In genomic region chr11:27506200-27507182, GRCh38 we compare ENCODE assay signal across 1 cellular context.
TF ChIP-seq lines count a peak whose summit lies in the region.

Gene LIN7C (minus strand): TSS chr11:27506769. CDS start chr11:27506752, 17 bp downstream.

TF ChIP-seq in GM12878, 131 proteins besides CTCF, POLR2A, EP300 and RAD21 (continued from another document and continues in another):
- TF ChIP-seq ZNF217 (IDR thresholded peaks at IDR 0.05) (no peak), SMC3 (IDR thresholded peaks at IDR 0.05; ENCODE audit: borderline replicate concordance, low read length) (no peak), KLF5 (IDR thresholded peaks at IDR 0.05; ENCODE audit: partially characterized antibody) (no peak), NR2C1 (IDR thresholded peaks at IDR 0.05) (peak; percentile 73), ZBED1 (IDR thresholded peaks at IDR 0.05; ENCODE audit: borderline replicate concordance) (peak; percentile 94), NFXL1 (IDR thresholded peaks at IDR 0.05; ENCODE audit: borderline replicate concordance) (no peak), ZBTB4 (CRISPR knock-in tag; IDR thresholded peaks at IDR 0.05) (no peak), ATF7 (IDR thresholded peaks at IDR 0.05; ENCODE audit: low read depth) (peak; percentile 64), DPF2 (IDR thresholded peaks at IDR 0.05) (peak; percentile 52; the same call in 1 of the 2 replicates), IRF3 (IDR thresholded peaks at IDR 0.05) (no peak), TCF12 (IDR thresholded peaks at IDR 0.05; ENCODE audit: low read depth, low read length) (peak; percentile 54; the same call in 1 of the 2 replicates), YBX1 (IDR thresholded peaks at IDR 0.05) (no peak), NFYA (IDR thresholded peaks at IDR 0.05; ENCODE audit: borderline replicate concordance, low read depth, low read length) (no peak), E2F8 (IDR thresholded peaks at IDR 0.05; ENCODE audit: low read depth, partially characterized antibody) (no peak), SPI1 (IDR thresholded peaks at IDR 0.05; ENCODE audit: borderline replicate concordance, insufficient read depth, low read depth, low read length) (no peak), ZNF384 (IDR thresholded peaks at IDR 0.05; ENCODE audit: borderline replicate concordance, low read depth, low read length) (no peak), GATAD2B (conservative IDR thresholded peaks at IDR 0.05; ENCODE audit: low read depth) (no peak; the same call in none of the 2 replicates), TCF3 (IDR thresholded peaks at IDR 0.05; ENCODE audit: borderline replicate concordance, insufficient read depth, low read depth, low read length) (0 out of 2 replicates have a peak, but pooled peaks have one; percentile 44), MTA2 (IDR thresholded peaks at IDR 0.05; ENCODE audit: low read depth) (peak; percentile 52; the same call in 1 of the 2 replicates), SREBF1 (IDR thresholded peaks at IDR 0.05; ENCODE audit: low read length) (no peak), PAX5 (IDR thresholded peaks at IDR 0.05; ENCODE audit: borderline replicate concordance, low read depth, low read length) (no peak), NR2C2 (IDR thresholded peaks at IDR 0.05; ENCODE audit: borderline replicate concordance, control insufficient read depth, insufficient read length, low read depth) (no peak), FOXM1 (IDR thresholded peaks at IDR 0.05; ENCODE audit: low read depth, low read length) (no peak; the same call in 1 of the 2 replicates), MLLT1 (IDR thresholded peaks at IDR 0.05) (no peak), RAD51 (IDR thresholded peaks at IDR 0.05) (no peak), ZBTB11 (CRISPR knock-in tag; IDR thresholded peaks at IDR 0.05) (no peak), CREM (IDR thresholded peaks at IDR 0.05; ENCODE audit: low read depth) (peak; percentile 93), HDGF (IDR thresholded peaks at IDR 0.05) (no peak), PKNOX1 (IDR thresholded peaks at IDR 0.05) (peak; percentile 8; the same call in 1 of the 2 replicates), SIX5 (IDR thresholded peaks at IDR 0.05; ENCODE audit: low read depth, low read length, severe bottlenecking) (peak; percentile 39), RUNX3 (IDR thresholded peaks at IDR 0.05; ENCODE audit: low read length) (peak; percentile 87), CUX1 (IDR thresholded peaks at IDR 0.05; ENCODE audit: insufficient replicate concordance, low read depth, low read length) (no peak), EGR1 (IDR thresholded peaks at IDR 0.05; ENCODE audit: borderline replicate concordance in 1 of 2, low read depth in 2 of 2, low read length in 2 of 2) (peak in 1 of 2 experiments; percentile 68; a peak in 1 of 3 replicates), SP1 (IDR thresholded peaks at IDR 0.05; ENCODE audit: low read depth, low read length) (peak; percentile 19), SRF (IDR thresholded peaks at IDR 0.05; ENCODE audit: low read depth in 2 of 2, low read length in 2 of 2) (0 out of 4 replicates have a peak, but pooled peaks of 1 of the 2 experiments have one; percentile 47), NRF1 (conservative IDR thresholded peaks at IDR 0.05; ENCODE audit: low read depth, low read length) (no peak), CBX3 (IDR thresholded peaks at IDR 0.05; ENCODE audit: borderline replicate concordance, low read depth) (no peak), TBL1XR1 (IDR thresholded peaks at IDR 0.05; ENCODE audit: low read depth, low read length) (no peak), STAT3 (IDR thresholded peaks at IDR 0.05; ENCODE audit: low read depth, low read length) (no peak), ZNF24 (IDR thresholded peaks at IDR 0.05) (no peak)
